Comparison of ENCODE assay signal across 10 cellular contexts in genomic region chr3:119219069-119219468, GRCh38. TPM values are rescaled to one million over a fixed set of nuclear protein-coding genes. Genes with fewer than 3 reads are reported as not detected.
A peak's percentile ranks its signal among the peaks of the same experiment; 100 is the strongest.
DNase-seq lines count a peak whose midpoint lies in the region; ATAC-seq and TF ChIP-seq lines count a peak whose summit lies in the region.
"Had no signal": no experiment of that assay in that cellular context is flagged by ENCODE, and none has a peak within 500 bp of the region (broad histone marks: within the 10 kb centered on the region; RNA-seq: fewer than 3 reads in every experiment).

No MANE protein-coding gene starts in this region.

- H3K9me2 ChIP-seq in PC-9 (ENCODE audit: insufficient read depth), result no peaks in the 10 kb centered on the region

- peaks cover 16% of the 10 kb centered on the region; the same call in 1 of the 2 replicates for H3K36me3 ChIP-seq in PC-9 (ENCODE audit: low read depth)

- no peaks in the 10 kb centered on the region for H3K79me2 ChIP-seq in PC-9 (ENCODE audit: low read depth)

- no TSS peak for BruUV-seq in PC-9 (replicated peaks; lab: Mats Ljungman, UMichigan)

- H3K4me3 ChIP-seq in PC-9, result no peak overlapping the region

- no peak for DNase-seq in PC-9
- DNase-seq in amniotic stem cell (lab: John Stamatoyannopoulos, UW), result no peak
- DNase-seq in NCI-H510A (lab: John Stamatoyannopoulos, UW), result no peak
- no peak for DNase-seq in NOMO-1 treated with DMSO at 0.1 percent for 48 hours (lab: John Stamatoyannopoulos, UW; ENCODE audit: unreplicated experiment)
- DNase-seq: effector CD8-positive, alpha-beta T cell had no signal

- no peak overlapping the region for H3K4me2 ChIP-seq in PC-9
- H3K4me2 ChIP-seq: KMS-11 had no signal

- H2AFZ ChIP-seq in PC-9, result no peak overlapping the region

- no peaks in the 10 kb centered on the region for H3K9me3 ChIP-seq in PC-9 (ENCODE audit: insufficient read depth, low read depth)

- no peaks in the 10 kb centered on the region for H3F3A ChIP-seq in PC-9 (ENCODE audit: insufficient read depth, low read depth)

- H3K27me3 ChIP-seq in PC-9 (ENCODE audit: insufficient read depth, low read depth), result no peaks in the 10 kb centered on the region

- ATAC-seq in GM18499 (IDR thresholded peaks at IDR 0.05; ENCODE audit: insufficient read depth, unreplicated experiment) (peak; percentile 99), GM21526 (IDR thresholded peaks at IDR 0.05; ENCODE audit: low FRiP score, unreplicated experiment) (peak; percentile 91), HG03457 (IDR thresholded peaks at IDR 0.05; ENCODE audit: unreplicated experiment) (peak; percentile 98), esophagus mucosa (peak; percentile 36)

- no peaks in the 10 kb centered on the region for H4K20me1 ChIP-seq in PC-9 (ENCODE audit: insufficient read depth)

- intact Hi-C loops in PC-9 (cut with micrococcal nuclease; ENCODE audit: unreplicated experiment), result no loop called here

- TF ChIP-seq CTCF in PC-9 (conservative IDR thresholded peaks at IDR 0.05), result no peak

- CTCF ChIA-PET in PC-9 (lab: Charles Lee), result interaction anchor here (0.6 kb wide), 1 partner anchor 344 kb away, joined by 3 read pairs; no protein-coding TSS in a partner anchor

- H3K27ac ChIP-seq in PC-9, result no peak overlapping the region
- H3K27ac ChIP-seq: KMS-11 had no signal

- POLR2A ChIA-PET in PC-9 (lab: Charles Lee; ENCODE audit: unreplicated experiment), result no interaction called here

- H3K4me1 ChIP-seq in PC-9 (replicated peaks; ENCODE audit: insufficient read depth), result no peaks in the 10 kb centered on the region

RNA-seq across cellular contexts. Expression of gene B4GALT4, which starts 21.6 kb away (rescaled TPM):
- total RNA-seq in esophagus mucosa (15.8 TPM), PC-9 (2021) (21.8 and 32.9 TPM in 2 replicates)

RNA-seq across cellular contexts. Expression of gene UPK1B, which starts 45.7 kb away (rescaled TPM):
- total RNA-seq in esophagus mucosa, result 0.96 TPM
- total RNA-seq in PC-9 (2021), result not detected in 2 replicates

Comparison
In these comparisons a context has a peak if more than half of its experiments do, and no peak if none do; other contexts are left out.
1. ATAC-seq: peak in every context shown above with its lines; median percentile 99 in GM18499; 98 in HG03457; 91 in GM21526; 36 in esophagus mucosa.